In the genomic region with DNA sequence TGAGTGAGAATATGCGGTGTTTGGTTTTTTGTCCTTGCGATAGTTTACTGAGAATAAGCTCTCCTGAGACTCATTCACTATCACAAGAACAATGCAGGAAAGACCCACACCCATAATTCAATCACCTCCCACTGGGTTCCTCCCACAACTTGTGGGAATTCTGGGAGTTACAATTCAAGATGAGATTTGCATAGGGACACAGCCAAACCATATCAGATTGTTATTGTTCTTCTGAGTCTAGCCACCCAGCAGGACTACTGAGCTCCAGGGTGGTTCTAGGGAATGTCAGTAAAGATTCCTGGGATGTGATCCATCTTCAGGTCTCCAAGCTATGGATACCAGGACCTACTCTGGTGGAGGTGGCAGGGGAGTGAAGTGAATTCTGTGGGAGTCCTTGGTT, we compare ENCODE assay signal across 34 cellular contexts.
"Had no signal": no experiment of that assay in that cellular context is flagged by ENCODE, and none has a peak within 500 bp of the region (broad histone marks: within the 10 kb centered on the region; RNA-seq: fewer than 3 reads in every experiment).

No MANE protein-coding gene starts in this region.

- DNase-seq: Karpas-422, Kasumi-1, KG1, MM.1S, MV-4-11, NCI-H1048, NCI-H1092, NCI-H1092 treated with DMSO at 0.1 percent for 48 hours, NCI-H1105, NCI-H1105 treated with DMSO at 0.1 percent for 48 hours, NCI-H1417, NCI-H1417 treated with DMSO at 0.1 percent for 48 hours, NCI-H1436, NCI-H1436 treated with DMSO at 0.1 percent for 48 hours, NCI-H146, NCI-H1694, NCI-H1694 treated with DMSO at 0.1 percent for 48 hours, NCI-H187, NCI-H187 treated with DMSO at 0.1 percent for 48 hours, NCI-H1930, NCI-H2029, NCI-H2029 treated with DMSO at 0.1 percent for 48 hours, NCI-H2081, NCI-H2081 treated with DMSO at 0.1 percent for 48 hours, NCI-H2107, NCI-H2171, NCI-H2171 treated with DMSO at 0.1 percent for 48 hours, NCI-H2227 treated with DMSO at 0.1 percent for 48 hours, NCI-H345, NCI-H446, NCI-H446 treated with DMSO at 0.1 percent for 48 hours, NCI-H510A had no signal

- H3K27me3 ChIP-seq: MG63 had no signal

- H3K27ac ChIP-seq: KMS-11 had no signal

- H3K4me3 ChIP-seq: MG63 had no signal

- H3K36me3 ChIP-seq: MG63 had no signal

- H3K9ac ChIP-seq: KMS-11 had no signal

- H3K4me2 ChIP-seq: KMS-11 had no signal

- H3K9me3 ChIP-seq: MG63 had no signal
